13 cellular contexts compared by ENCODE assay signal in genomic region chr11:72740060-72740424, GRCh38. TPM values are rescaled to one million over a fixed set of nuclear protein-coding genes. Genes with fewer than 3 reads are reported as not detected.
DNase-seq lines count a peak whose midpoint lies in the region; ATAC-seq and TF ChIP-seq lines count a peak whose summit lies in the region.
"Had no signal": no experiment of that assay in that cellular context is flagged by ENCODE, and none has a peak within 500 bp of the region (broad histone marks: within the 10 kb centered on the region; RNA-seq: fewer than 3 reads in every experiment).

No MANE protein-coding gene starts in this region.

- H3K36me3 Mint-ChIP-seq in activated CD4-positive, alpha-beta T cell treated with anti-CD3 and anti-CD28 coated beads for 36 hours (ENCODE audit: low read depth) = peaks cover 4% of the 10 kb centered on the region
- peaks cover 11% of the 10 kb centered on the region for H3K36me3 Mint-ChIP-seq in central memory CD8-positive, alpha-beta T cell (ENCODE audit: insufficient read depth)
- H3K36me3 Mint-ChIP-seq in stimulated activated effector memory CD8-positive, alpha-beta T cell treated with anti-CD3 and anti-CD28 coated beads, Interleukin-12 subunit alpha, Interleukin-12 subunit beta, amount 100 ng/mL, for 72 hours = peaks cover 19% of the 10 kb centered on the region

- no peak for TF ChIP-seq CTCF in coronary artery (IDR thresholded peaks at IDR 0.05)

- CTCF ChIA-PET in activated CD4-positive, alpha-beta T cell treated with anti-CD3 and anti-CD28 coated beads for 36 hours (lab: Charles Lee) = interaction anchor here (1.1 kb wide), 1 partner anchor 15 kb away, joined by 3 read pairs; no protein-coding TSS in a partner anchor

- H3K9me3 Mint-ChIP-seq in activated CD4-positive, alpha-beta T cell treated with anti-CD3 and anti-CD28 coated beads for 36 hours (ENCODE audit: low read depth) = no peaks in the 10 kb centered on the region
- no peaks in the 10 kb centered on the region for H3K9me3 Mint-ChIP-seq in central memory CD8-positive, alpha-beta T cell
- no peaks in the 10 kb centered on the region for H3K9me3 Mint-ChIP-seq in stimulated activated effector memory CD8-positive, alpha-beta T cell treated with anti-CD3 and anti-CD28 coated beads, Interleukin-12 subunit alpha, Interleukin-12 subunit beta, amount 100 ng/mL, for 72 hours

- peak overlapping the region in 1 of 2 donors; percentile 82 for H3K27ac ChIP-seq in coronary artery
- H3K27ac ChIP-seq: KMS-11, thoracic aorta had no signal

- DNase-seq in activated CD4-positive, alpha-beta T cell treated with anti-CD3 and anti-CD28 coated beads for 36 hours = no peak
- DNase-seq in activated CD4-positive, alpha-beta T cell treated with anti-CD3 and anti-CD28 coated beads for 1 hour = no peak
- peak; percentile 40 for DNase-seq in M059J (ENCODE audit: low read depth)
- no peak for DNase-seq in central memory CD8-positive, alpha-beta T cell (ENCODE audit: low spot score in 2 of 2)
- no peak for DNase-seq in stimulated activated effector memory CD8-positive, alpha-beta T cell treated with anti-CD3 and anti-CD28 coated beads, Interleukin-12 subunit alpha, Interleukin-12 subunit beta, amount 100 ng/mL, for 72 hours (ENCODE audit: low spot score in 2 of 2)
- no peak for DNase-seq in stimulated activated naive CD4-positive, alpha-beta T cell treated with Interleukin-2 at 50 U/mL for 16 hours (lab: John Stamatoyannopoulos, UW)
- no peak for DNase-seq in coronary artery (ENCODE audit: low spot score)
- DNase-seq: DMS79, retina had no signal

- H3K4me3 ChIP-seq in coronary artery = no peak overlapping the region
- H3K4me3 ChIP-seq: mucosa of descending colon, thoracic aorta had no signal

- peak overlapping the region; percentile 34 for H3K27ac Mint-ChIP-seq in activated CD4-positive, alpha-beta T cell treated with anti-CD3 and anti-CD28 coated beads for 36 hours
- peak overlapping the region; percentile 98 for H3K27ac Mint-ChIP-seq in central memory CD8-positive, alpha-beta T cell (ENCODE audit: low read depth)
- peak overlapping the region; percentile 97 for H3K27ac Mint-ChIP-seq in stimulated activated effector memory CD8-positive, alpha-beta T cell treated with anti-CD3 and anti-CD28 coated beads, Interleukin-12 subunit alpha, Interleukin-12 subunit beta, amount 100 ng/mL, for 72 hours

- H3K4me1 Mint-ChIP-seq in activated CD4-positive, alpha-beta T cell treated with anti-CD3 and anti-CD28 coated beads for 36 hours = peaks cover 77% of the 10 kb centered on the region
- H3K4me1 Mint-ChIP-seq in central memory CD8-positive, alpha-beta T cell = peaks cover 85% of the 10 kb centered on the region
- H3K4me1 Mint-ChIP-seq in stimulated activated effector memory CD8-positive, alpha-beta T cell treated with anti-CD3 and anti-CD28 coated beads, Interleukin-12 subunit alpha, Interleukin-12 subunit beta, amount 100 ng/mL, for 72 hours = peaks cover 85% of the 10 kb centered on the region

- ATAC-seq in activated CD4-positive, alpha-beta T cell treated with anti-CD3 and anti-CD28 coated beads for 36 hours = no peak
- ATAC-seq in central memory CD8-positive, alpha-beta T cell (replicated peaks; ENCODE audit: extremely low read depth, poor library complexity, severe bottlenecking) = no peak
- ATAC-seq in stimulated activated effector memory CD8-positive, alpha-beta T cell treated with anti-CD3 and anti-CD28 coated beads, Interleukin-12 subunit alpha, Interleukin-12 subunit beta, amount 100 ng/mL, for 72 hours = no peak
- no peak for ATAC-seq in GM21515 (IDR thresholded peaks at IDR 0.05; ENCODE audit: unreplicated experiment)

- H3K4me3 Mint-ChIP-seq in activated CD4-positive, alpha-beta T cell treated with anti-CD3 and anti-CD28 coated beads for 36 hours = no peak overlapping the region
- H3K4me3 Mint-ChIP-seq in central memory CD8-positive, alpha-beta T cell = peak overlapping the region; percentile 47
- H3K4me3 Mint-ChIP-seq in stimulated activated effector memory CD8-positive, alpha-beta T cell treated with anti-CD3 and anti-CD28 coated beads, Interleukin-12 subunit alpha, Interleukin-12 subunit beta, amount 100 ng/mL, for 72 hours = peak overlapping the region; percentile 68

- intact Hi-C loops in activated CD4-positive, alpha-beta T cell treated with anti-CD3 and anti-CD28 coated beads for 36 hours (cut with DNase I, micrococcal nuclease) = no loop called here

- H3K27me3 Mint-ChIP-seq in activated CD4-positive, alpha-beta T cell treated with anti-CD3 and anti-CD28 coated beads for 36 hours = no peaks in the 10 kb centered on the region
- no peaks in the 10 kb centered on the region for H3K27me3 Mint-ChIP-seq in central memory CD8-positive, alpha-beta T cell

- POLR2A ChIA-PET in activated CD4-positive, alpha-beta T cell treated with anti-CD3 and anti-CD28 coated beads for 36 hours (lab: Charles Lee) = no interaction called here

RNA-seq across cellular contexts. Expression of gene ARAP1, which starts 12.2 kb away (rescaled TPM):
- total RNA-seq in activated CD4-positive, alpha-beta T cell treated with anti-CD3 and anti-CD28 coated beads for 36 hours = 10 to 100 TPM; 69.9 to 76.6 TPM
- total RNA-seq in M059J (2014; rRNA removed; shearing (Covaris generic)) = 17.7 and 44.7 TPM in 2 replicates

RNA-seq across cellular contexts. Expression of gene STARD10, which starts 53.8 kb away (rescaled TPM):
- total RNA-seq in activated CD4-positive, alpha-beta T cell treated with anti-CD3 and anti-CD28 coated beads for 36 hours = 10 to 100 TPM in 1 of 2 experiments, 1 to 10 TPM in 1; 8.3 to 12.9 TPM
- total RNA-seq in M059J (2014; rRNA removed; shearing (Covaris generic)) = 17.7 and 28.7 TPM in 2 replicates

Comparison
In these comparisons a context has a peak if more than half of its experiments do, and no peak if none do; other contexts are left out.
1. H3K27ac Mint-ChIP-seq: peak in every context shown above with its lines; median percentile 98 in central memory CD8-positive, alpha-beta T cell; 97 in stimulated activated effector memory CD8-positive, alpha-beta T cell treated with anti-CD3 and anti-CD28 coated beads, Interleukin-12 subunit alpha, Interleukin-12 subunit beta, amount 100 ng/mL, for 72 hours; 34 in activated CD4-positive, alpha-beta T cell treated with anti-CD3 and anti-CD28 coated beads for 36 hours.